In genomic region chr2:230668184-230668938, GRCh38 we compare ENCODE assay signal across 8 cellular contexts. TPM values are rescaled to one million over a fixed set of nuclear protein-coding genes. Genes with fewer than 3 reads are reported as not detected.
DNase-seq lines count a peak whose midpoint lies in the region; ATAC-seq and TF ChIP-seq lines count a peak whose summit lies in the region.

No MANE protein-coding gene starts in this region.

- no peak for DNase-seq in CD4-positive, alpha-beta T cell
- DNase-seq in RWPE2 (ENCODE audit: low spot score) (no peak), fibroblast of villous mesenchyme (ENCODE audit: low read depth) (peak; percentile 15), NCI-H446 (lab: John Stamatoyannopoulos, UW) (no peak), brain microvascular endothelial cell (no peak)
- DNase-seq in stimulated activated CD8-positive, alpha-beta memory T cell treated with anti-CD3 and anti-CD28 coated beads, Interleukin-4, amount 100 ng/mL, for 48 hours: peak; percentile 64

- in situ Hi-C loops in brain microvascular endothelial cell (cut with HindIII; ENCODE audit: low pct_ligation_motif_present, low sequenced_read_pairs): no loop called here

- H3K27ac Mint-ChIP-seq in CD4-positive, alpha-beta T cell: peak overlapping the region; percentile 13

- ATAC-seq in CD4-positive, alpha-beta T cell (ENCODE audit: poor library complexity): peak; percentile 55
- ATAC-seq in GM19043 (IDR thresholded peaks at IDR 0.05; ENCODE audit: low read depth, unreplicated experiment): peak; percentile 55
- ATAC-seq in HG03097 (IDR thresholded peaks at IDR 0.05; ENCODE audit: low FRiP score, unreplicated experiment): peak; percentile 50
- peak; percentile 60 for ATAC-seq in RWPE2 (ENCODE audit: low read depth)

- H3K4me1 ChIP-seq in RWPE2 (ENCODE audit: insufficient read depth, poor library complexity, severe bottlenecking): peaks cover 27% of the 10 kb centered on the region

- no peak overlapping the region for H3K27ac ChIP-seq in CD4-positive, alpha-beta T cell (ENCODE audit: low read depth, low read length)
- H3K27ac ChIP-seq in RWPE2 (ENCODE audit: poor library complexity, severe bottlenecking) (peak overlapping the region; percentile 72), brain microvascular endothelial cell (no peak overlapping the region)

- CTCF ChIA-PET in CD4-positive, alpha-beta T cell (lab: Charles Lee): interaction anchor here (1.8 kb wide), 1 partner anchor 19 kb away, joined by 3 read pairs; no protein-coding TSS in a partner anchor

- no peaks in the 10 kb centered on the region for H3K36me3 Mint-ChIP-seq in CD4-positive, alpha-beta T cell (ENCODE audit: low read depth)

- H3K27me3 ChIP-seq in CD4-positive, alpha-beta T cell (ENCODE audit: control insufficient read depth, insufficient read depth, low read length): no peaks in the 10 kb centered on the region
- H3K27me3 ChIP-seq in RWPE2 (ENCODE audit: insufficient read depth, poor library complexity, severe bottlenecking) (no peaks in the 10 kb centered on the region), brain microvascular endothelial cell (replicated peaks) (no peaks in the 10 kb centered on the region)

- TF ChIP-seq CTCF in CD4-positive, alpha-beta T cell (IDR thresholded peaks at IDR 0.05): no peak
- TF ChIP-seq CTCF in RWPE2 (IDR thresholded peaks at IDR 0.05; ENCODE audit: poor library complexity, severe bottlenecking) (no peak), fibroblast of villous mesenchyme (IDR thresholded peaks at IDR 0.05; ENCODE audit: insufficient read depth, low read depth, low read length) (no peak), brain microvascular endothelial cell (IDR thresholded peaks at IDR 0.05; ENCODE audit: low read depth, low read length, missing control alignments) (no peak)

- H3K9me3 Mint-ChIP-seq in CD4-positive, alpha-beta T cell: no peaks in the 10 kb centered on the region

- H3K4me3 ChIP-seq in RWPE2 (ENCODE audit: severe bottlenecking): no peak overlapping the region
- H3K4me3 ChIP-seq in fibroblast of villous mesenchyme (ENCODE audit: low read depth, low read length): no peak overlapping the region
- no peak overlapping the region for H3K4me3 ChIP-seq in brain microvascular endothelial cell (ENCODE audit: low read depth, low read length)

- H3K36me3 ChIP-seq in RWPE2 (ENCODE audit: low read depth) (no peaks in the 10 kb centered on the region), brain microvascular endothelial cell (replicated peaks) (no peaks in the 10 kb centered on the region)

- POLR2A ChIA-PET in CD4-positive, alpha-beta T cell (lab: Charles Lee): interaction anchor here (0.6 to 1.4 kb wide), 4 partner anchors 8 to 355 kb away, joined by 3 read pairs; no protein-coding TSS in a partner anchor

- H3K9me3 ChIP-seq in CD4-positive, alpha-beta T cell (ENCODE audit: control insufficient read depth, low read length): no peaks in the 10 kb centered on the region
- no peaks in the 10 kb centered on the region for H3K9me3 ChIP-seq in RWPE2 (ENCODE audit: severe bottlenecking)

- no peaks in the 10 kb centered on the region for H3K27me3 Mint-ChIP-seq in CD4-positive, alpha-beta T cell

- intact Hi-C loops in CD4-positive, alpha-beta T cell (cut with DNase I, micrococcal nuclease): no loop called here

- H3K4me3 Mint-ChIP-seq in CD4-positive, alpha-beta T cell: no peak overlapping the region

- peaks cover 61% of the 10 kb centered on the region for H3K4me1 Mint-ChIP-seq in CD4-positive, alpha-beta T cell (ENCODE audit: low read depth)

RNA-seq across cellular contexts. Expression of gene CAB39, which starts 44.3 kb away (rescaled TPM):
- 10 to 100 TPM; 44.8 to 45.3 TPM for total RNA-seq in CD4-positive, alpha-beta T cell
- 51.2 and 86.4 TPM in 2 replicates for total RNA-seq in fibroblast of villous mesenchyme

Comparison
In these comparisons a context has a peak if more than half of its experiments do, and no peak if none do; other contexts are left out.
1. DNase-seq: peak in fibroblast of villous mesenchyme (single experiment) and stimulated activated CD8-positive, alpha-beta memory T cell treated with anti-CD3 and anti-CD28 coated beads, Interleukin-4, amount 100 ng/mL, for 48 hours (single experiment); none in CD4-positive, alpha-beta T cell (0 of 10), RWPE2 (single experiment), NCI-H446 (0 of 2) and brain microvascular endothelial cell (single experiment).
2. Peak in every context shown above with its lines, with median percentiles within 50 percentile points of each other: ATAC-seq.